8 cellular contexts compared by ENCODE assay signal in the genomic region with DNA sequence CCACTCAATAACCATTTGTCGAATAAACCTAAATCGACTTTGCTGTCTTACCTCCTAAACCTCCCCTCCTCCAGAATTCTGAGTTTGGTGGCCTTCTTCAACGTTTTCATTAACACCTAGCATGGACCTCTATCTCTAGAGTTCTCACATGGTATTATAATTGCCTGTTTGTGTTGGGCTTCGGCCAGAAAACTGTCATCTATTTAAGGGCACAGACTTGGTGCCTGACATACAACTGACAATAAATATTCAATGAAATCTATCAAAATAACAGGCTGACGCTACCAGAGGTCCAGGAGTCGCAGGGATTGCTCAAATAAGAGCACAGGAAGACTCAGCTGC. TPM values are rescaled to one million over a fixed set of nuclear protein-coding genes. Genes with fewer than 3 reads are reported as not detected.
DNase-seq lines count a peak whose midpoint lies in the region; ATAC-seq, FAIRE-seq and TF ChIP-seq lines count a peak whose summit lies in the region.

No MANE protein-coding gene starts in this region.

- peaks cover 16% of the 10 kb centered on the region for H3K79me2 ChIP-seq in endothelial cell of umbilical vein (ENCODE audit: control insufficient read depth, insufficient read depth, low read length)

- H3K36me3 ChIP-seq in endothelial cell of umbilical vein (ENCODE audit: control insufficient read depth in 2 of 2, extremely low read depth in 1 of 2, insufficient read depth in 2 of 2, low read length in 2 of 2) (no peaks in the 10 kb centered on the region), neutrophil (no peaks in the 10 kb centered on the region)

- TF ChIP-seq POLR2A in endothelial cell of umbilical vein (IDR thresholded peaks at IDR 0.05; ENCODE audit: low read depth, low read length): no peak

- BruUV-seq in endothelial cell of umbilical vein (replicated peaks; lab: Mats Ljungman, UMichigan): TSS peak; percentile 21

- no peak for DNase-seq in CD4-positive, alpha-beta T cell
- DNase-seq in NCI-H774 (lab: John Stamatoyannopoulos, UW) (peak; percentile 45), endothelial cell of umbilical vein (ENCODE audit: low read depth, low spot score) (no peak), hypothalamus (lab: John Stamatoyannopoulos, UW) (no peak)
- no peak for DNase-seq in activated CD4-positive, CD25-positive, alpha-beta regulatory T cell (lab: John Stamatoyannopoulos, UW)
- no peak for DNase-seq in central memory CD4-positive, alpha-beta T cell

- H3K4me2 ChIP-seq in endothelial cell of umbilical vein (ENCODE audit: insufficient read depth, low read length): peak overlapping the region; percentile 69

- H3K27ac Mint-ChIP-seq in CD4-positive, alpha-beta T cell: peak overlapping the region; percentile 85

- no peaks in the 10 kb centered on the region for H4K20me1 ChIP-seq in endothelial cell of umbilical vein (replicated peaks; ENCODE audit: control insufficient read depth, extremely low read depth, insufficient read depth, low read length)

- peaks cover 25% of the 10 kb centered on the region for H3K36me3 Mint-ChIP-seq in CD4-positive, alpha-beta T cell (ENCODE audit: low read depth)

- peaks cover 36% of the 10 kb centered on the region for H3K4me1 ChIP-seq in endothelial cell of umbilical vein (ENCODE audit: control insufficient read depth, extremely low read depth, insufficient read depth, low read length)
- H3K4me1 ChIP-seq in neutrophil (ENCODE audit: control insufficient read depth in 1 of 2, insufficient read depth in 1 of 2, low read depth in 1 of 2, low read length in 1 of 2): peaks cover 9 to 14% of the 10 kb centered on the region in 2 experiments

- peaks cover 56% of the 10 kb centered on the region for H3K4me1 Mint-ChIP-seq in CD4-positive, alpha-beta T cell (ENCODE audit: low read depth)

- no peak for TF ChIP-seq CTCF in CD4-positive, alpha-beta T cell (IDR thresholded peaks at IDR 0.05)
- no peak for TF ChIP-seq CTCF in endothelial cell of umbilical vein (IDR thresholded peaks at IDR 0.05; ENCODE audit: extremely low read depth in 1 of 2, insufficient read depth in 1 of 2, low read depth in 1 of 2, low read length in 2 of 2)
- no peak for TF ChIP-seq CTCF in neutrophil (IDR thresholded peaks at IDR 0.05)

- H3K9me1 ChIP-seq in endothelial cell of umbilical vein (replicated peaks; ENCODE audit: control insufficient read depth, extremely low read depth, insufficient read depth, low read length): no peaks in the 10 kb centered on the region

- H3K9me3 ChIP-seq in CD4-positive, alpha-beta T cell (ENCODE audit: control insufficient read depth, low read length): no peaks in the 10 kb centered on the region
- H3K9me3 ChIP-seq in endothelial cell of umbilical vein (replicated peaks; ENCODE audit: control insufficient read depth, insufficient read depth, low read length) (no peaks in the 10 kb centered on the region), neutrophil (no peaks in the 10 kb centered on the region)

- H3K9me3 Mint-ChIP-seq in CD4-positive, alpha-beta T cell: no peaks in the 10 kb centered on the region

- H3K4me3 Mint-ChIP-seq in CD4-positive, alpha-beta T cell: peak overlapping the region; percentile 91

- dilution Hi-C loops in endothelial cell of umbilical vein (cut with MboI; ENCODE audit: extremely low pct_ligation_motif_present, low sequenced_read_pairs): no loop called here

- H3K4me3 ChIP-seq in endothelial cell of umbilical vein (replicated peaks in 1 of 3; ENCODE audit: insufficient read depth in 1 of 3, low read depth in 1 of 3, low read length in 3 of 3): peak overlapping the region; percentile 28 to 80 (median 79)
- peak overlapping the region; percentile 60 to 76 for H3K4me3 ChIP-seq in neutrophil (ENCODE audit: low read depth in 1 of 2, low read length in 1 of 2)

- FAIRE-seq in endothelial cell of umbilical vein (lab: Jason Lieb, UNC): no peak

- no peaks in the 10 kb centered on the region for H3K27me3 ChIP-seq in CD4-positive, alpha-beta T cell (ENCODE audit: control insufficient read depth, insufficient read depth, low read length)
- H3K27me3 ChIP-seq in endothelial cell of umbilical vein (ENCODE audit: control insufficient read depth in 2 of 2, insufficient read depth in 2 of 2, low read length in 2 of 2) (no peaks in the 10 kb centered on the region), neutrophil (peaks cover 20% of the 10 kb centered on the region)

- CTCF ChIA-PET in CD4-positive, alpha-beta T cell (lab: Charles Lee): interaction anchor here (2.2 kb wide), 1 partner anchor 16 kb away, joined by 6 read pairs; no protein-coding TSS in a partner anchor
- CTCF ChIA-PET in endothelial cell of umbilical vein (lab: Charles Lee): interaction anchor here (1.7 to 4.6 kb wide), 5 partner anchors 16 to 206 kb away, joined by 3 to 78 read pairs (median 9); no protein-coding TSS in a partner anchor

- POLR2A ChIA-PET in CD4-positive, alpha-beta T cell (lab: Charles Lee): interaction anchor here (1.5 to 1.8 kb wide), 3 partner anchors 19 to 1100 kb away, joined by 3 to 8 read pairs (median 5); partner anchors contain the start of genes CWF19L2 and DDX10
- POLR2A ChIA-PET in endothelial cell of umbilical vein (lab: Charles Lee): no interaction called here

- no peaks in the 10 kb centered on the region for H3K27me3 Mint-ChIP-seq in CD4-positive, alpha-beta T cell

- no peak for ATAC-seq in CD4-positive, alpha-beta T cell (ENCODE audit: poor library complexity)
- peak; percentile 8 for ATAC-seq in GM21528 (IDR thresholded peaks at IDR 0.05; ENCODE audit: low FRiP score, unreplicated experiment)

- H2AFZ ChIP-seq in endothelial cell of umbilical vein (ENCODE audit: low read depth, low read length): peak overlapping the region; percentile 83

- peak overlapping the region; percentile 69 for H3K9ac ChIP-seq in endothelial cell of umbilical vein (replicated peaks; ENCODE audit: extremely low read depth, insufficient read depth, low read length)

- intact Hi-C loops in CD4-positive, alpha-beta T cell (cut with DNase I, micrococcal nuclease): loop anchor here (1.0 to 10.0 kb wide), 5 partner anchors 16 to 902 kb away; partner anchors contain the start of genes C11orf65 (in 1 of the 2) and CUL5 (in 1 of the 2)
- intact Hi-C loops in endothelial cell of umbilical vein (cut with micrococcal nuclease): loop anchor here (2.0 to 10.0 kb wide), 4 partner anchors 26 to 440 kb away; partner anchors contain the start of genes CUL5, ELMOD1 and SLC35F2

- peak overlapping the region; percentile 69 for H3K27ac ChIP-seq in CD4-positive, alpha-beta T cell (ENCODE audit: low read depth, low read length)
- peak overlapping the region; percentile 48 for H3K27ac ChIP-seq in endothelial cell of umbilical vein (ENCODE audit: insufficient read depth, low read depth, low read length)
- H3K27ac ChIP-seq in neutrophil: peak overlapping the region; percentile 69

TF ChIP-seq in endothelial cell of umbilical vein, 7 proteins besides CTCF, POLR2A, EP300 and RAD21:
- TF ChIP-seq MAX (IDR thresholded peaks at IDR 0.05; ENCODE audit: insufficient read depth, insufficient read length): no peak
- TF ChIP-seq FOS (IDR thresholded peaks at IDR 0.05; ENCODE audit: borderline replicate concordance, insufficient read depth, low read length): no peak
- TF ChIP-seq EZH2 (IDR thresholded peaks at IDR 0.05; ENCODE audit: borderline replicate concordance, low read depth, low read length, severe bottlenecking): no peak
- TF ChIP-seq JUN (IDR thresholded peaks at IDR 0.05; ENCODE audit: borderline replicate concordance, insufficient read depth, insufficient read length, low read depth): no peak
- no peak for TF ChIP-seq POLR2AphosphoS5 (IDR thresholded peaks at IDR 0.05; ENCODE audit: insufficient read depth, low read depth, low read length)
- TF ChIP-seq GATA2 (IDR thresholded peaks at IDR 0.05; ENCODE audit: insufficient read depth, insufficient read length, low read depth, low read length): no peak
- TF ChIP-seq MYC (IDR thresholded peaks at IDR 0.05; ENCODE audit: low read depth, low read length): no peak

RNA-seq across cellular contexts. Expression of gene ALKBH8, which starts 0.7 kb away (rescaled TPM):
- total RNA-seq in CD4-positive, alpha-beta T cell: 1 to 10 TPM; 6.5 to 7.7 TPM
- 9.8 and 10.2 TPM in 2 replicates for total RNA-seq in endothelial cell of umbilical vein
- polyA plus RNA-seq in endothelial cell of umbilical vein: 1.5 and 2.6 TPM in 2 replicates
- 2.9 and 3.3 TPM in 2 replicates for polyA plus RNA-seq in endothelial cell of umbilical vein (2011; cell fraction: cytosol; rRNA removed)
- polyA plus RNA-seq in endothelial cell of umbilical vein (2011; cell fraction: nucleus; rRNA removed): 5.3 and 11.3 TPM in 2 replicates
- 7.7 and 16.2 TPM in 2 replicates for polyA plus RNA-seq in endothelial cell of umbilical vein (2012)
- polyA minus RNA-seq in endothelial cell of umbilical vein: 7.5 and 10.9 TPM in 2 replicates
- polyA minus RNA-seq in endothelial cell of umbilical vein (2011; cell fraction: cytosol; rRNA and poly(A)+ RNA removed): 4.0 TPM
- polyA minus RNA-seq in endothelial cell of umbilical vein (2011; cell fraction: nucleus; rRNA and poly(A)+ RNA removed): 10.4 and 13.1 TPM in 2 replicates

RNA-seq across cellular contexts. Expression of gene ELMOD1, which starts 26.1 kb away (rescaled TPM):
- total RNA-seq in CD4-positive, alpha-beta T cell: not detected
- 0.53 and 2.4 TPM in 2 replicates for total RNA-seq in endothelial cell of umbilical vein
- polyA plus RNA-seq in endothelial cell of umbilical vein: 0.80 and 1.6 TPM in 2 replicates
- polyA plus RNA-seq in endothelial cell of umbilical vein (2011; cell fraction: cytosol; rRNA removed): 1.7 and 1.8 TPM in 2 replicates
- polyA plus RNA-seq in endothelial cell of umbilical vein (2011; cell fraction: nucleus; rRNA removed): 2.2 and 2.9 TPM in 2 replicates
- polyA plus RNA-seq in endothelial cell of umbilical vein (2012): 24.3 and 30.3 TPM in 2 replicates
- polyA minus RNA-seq in endothelial cell of umbilical vein: 1.4 and 1.6 TPM in 2 replicates
- not detected for polyA minus RNA-seq in endothelial cell of umbilical vein (2011; cell fraction: cytosol; rRNA and poly(A)+ RNA removed)
- polyA minus RNA-seq in endothelial cell of umbilical vein (2011; cell fraction: nucleus; rRNA and poly(A)+ RNA removed): 2.5 and 3.7 TPM in 2 replicates
